In genomic region chr10:54908019-54908418, GRCh38 we compare ENCODE assay signal across 20 cellular contexts.
DNase-seq lines count a peak whose midpoint lies in the region; ATAC-seq and TF ChIP-seq lines count a peak whose summit lies in the region.
"Had no signal": no experiment of that assay in that cellular context is flagged by ENCODE, and none has a peak within 500 bp of the region (broad histone marks: within the 10 kb centered on the region; RNA-seq: fewer than 3 reads in every experiment).

No MANE protein-coding gene starts in this region.

- no peak for TF ChIP-seq CTCF in chondrocyte (IDR thresholded peaks at IDR 0.05)

- H3K36me3 ChIP-seq in naive thymus-derived CD4-positive, alpha-beta T cell (ENCODE audit: control insufficient read depth in 2 of 3, insufficient read depth in 3 of 3, low read length in 3 of 3), result no peaks in the 10 kb centered on the region
- H3K36me3 ChIP-seq in aorta (ENCODE audit: control insufficient read depth in 1 of 2, insufficient read depth in 2 of 2, low read length in 1 of 2), result no peaks in the 10 kb centered on the region
- H3K36me3 ChIP-seq: BLaER1 had no signal

- H3K27me3 ChIP-seq in naive thymus-derived CD4-positive, alpha-beta T cell (ENCODE audit: control insufficient read depth in 2 of 2, insufficient read depth in 2 of 2, low read length in 2 of 2), result no peaks in the 10 kb centered on the region
- H3K27me3 ChIP-seq in aorta (ENCODE audit: control insufficient read depth in 1 of 2, insufficient read depth in 2 of 2, low read length in 1 of 2), result no peaks in the 10 kb centered on the region
- H3K27me3 ChIP-seq: BLaER1 had no signal

- H3K4me1 ChIP-seq in naive thymus-derived CD4-positive, alpha-beta T cell (ENCODE audit: control insufficient read depth in 2 of 2, insufficient read depth in 2 of 2, low read length in 2 of 2), result no peaks in the 10 kb centered on the region
- no peaks in the 10 kb centered on the region for H3K4me1 ChIP-seq in aorta (ENCODE audit: control insufficient read depth in 1 of 2, insufficient read depth in 2 of 2, low read length in 2 of 2)
- H3K4me1 ChIP-seq: BLaER1 had no signal

- peak; percentile 10 for ATAC-seq in naive thymus-derived CD4-positive, alpha-beta T cell
- ATAC-seq in stimulated activated effector memory CD8-positive, alpha-beta T cell treated with anti-CD3 and anti-CD28 coated beads, Interleukin-12 subunit alpha, Interleukin-12 subunit beta, amount 100 ng/mL, for 72 hours, result peak; percentile 36
- ATAC-seq in aorta (ENCODE audit: low FRiP score), result peak; percentile 28
- no peak for ATAC-seq in left colon
- no peak for ATAC-seq in HG03520 (IDR thresholded peaks at IDR 0.05; ENCODE audit: unreplicated experiment)

- H3K36me3 Mint-ChIP-seq in chondrocyte (ENCODE audit: low read depth), result peaks cover 5% of the 10 kb centered on the region
- no peaks in the 10 kb centered on the region for H3K36me3 Mint-ChIP-seq in naive thymus-derived CD4-positive, alpha-beta T cell
- H3K36me3 Mint-ChIP-seq in stimulated activated effector memory CD8-positive, alpha-beta T cell treated with anti-CD3 and anti-CD28 coated beads, Interleukin-12 subunit alpha, Interleukin-12 subunit beta, amount 100 ng/mL, for 72 hours, result no peaks in the 10 kb centered on the region
- H3K36me3 Mint-ChIP-seq: CD14-positive monocyte; CD8-positive, alpha-beta memory T cell had no signal

- intact Hi-C loops in naive thymus-derived CD4-positive, alpha-beta T cell (cut with micrococcal nuclease), result no loop called here
- intact Hi-C loops in aorta (cut with DNase I), result no loop called here
- intact Hi-C loops in left colon (cut with DNase I, micrococcal nuclease), result no loop called here

- 83 to 87% methylated on average over 3 of the region's 3 CpGs for WGBS in aorta, 2 donors

- H3K27ac ChIP-seq in naive thymus-derived CD4-positive, alpha-beta T cell (ENCODE audit: low read depth, low read length), result no peak overlapping the region
- no peak overlapping the region for H3K27ac ChIP-seq in aorta (ENCODE audit: low read depth in 1 of 2, low read length in 2 of 2)
- H3K27ac ChIP-seq: 22Rv1, BLaER1 had no signal

- CTCF ChIA-PET in naive thymus-derived CD4-positive, alpha-beta T cell (lab: Charles Lee), result no interaction called here

- H3K9me3 ChIP-seq in naive thymus-derived CD4-positive, alpha-beta T cell (ENCODE audit: control insufficient read depth in 2 of 3, low read length in 3 of 3), result no peaks in the 10 kb centered on the region
- peaks cover under 1% of the 10 kb centered on the region for H3K9me3 ChIP-seq in aorta (ENCODE audit: control insufficient read depth, low read length)

- no peaks in the 10 kb centered on the region for H3K27me3 Mint-ChIP-seq in chondrocyte (ENCODE audit: low read depth)
- H3K27me3 Mint-ChIP-seq in naive thymus-derived CD4-positive, alpha-beta T cell, result no peaks in the 10 kb centered on the region
- H3K27me3 Mint-ChIP-seq: B cell; CD4-positive, alpha-beta T cell; CD8-positive, alpha-beta memory T cell had no signal

- DNase-seq in chondrocyte (ENCODE audit: low spot score), result peak; percentile 75
- no peak for DNase-seq in naive thymus-derived CD4-positive, alpha-beta T cell
- DNase-seq in stimulated activated effector memory CD8-positive, alpha-beta T cell treated with anti-CD3 and anti-CD28 coated beads, Interleukin-12 subunit alpha, Interleukin-12 subunit beta, amount 100 ng/mL, for 72 hours (ENCODE audit: low spot score in 2 of 2), result no peak
- DNase-seq in aorta, result no peak
- no peak for DNase-seq in left colon
- no peak for DNase-seq in stimulated activated CD4-positive, alpha-beta T cell treated with anti-CD3 and anti-CD28 coated beads, Interleukin-15, amount 100 ng/mL, for 24 hours
- DNase-seq: CD4-positive, alpha-beta T cell; CD8-positive, alpha-beta memory T cell; DMS 273 treated with DMSO at 0.1 percent for 48 hours; DMS79; EL; GF-D8; GOT3; H7; HCEC 1CT had no signal

- POLR2A ChIA-PET in naive thymus-derived CD4-positive, alpha-beta T cell (lab: Charles Lee), result no interaction called here

- H3K4me1 Mint-ChIP-seq in chondrocyte (ENCODE audit: low read depth), result no peaks in the 10 kb centered on the region
- H3K4me1 Mint-ChIP-seq in naive thymus-derived CD4-positive, alpha-beta T cell, result no peaks in the 10 kb centered on the region
- H3K4me1 Mint-ChIP-seq in stimulated activated effector memory CD8-positive, alpha-beta T cell treated with anti-CD3 and anti-CD28 coated beads, Interleukin-12 subunit alpha, Interleukin-12 subunit beta, amount 100 ng/mL, for 72 hours, result no peaks in the 10 kb centered on the region
- H3K4me1 Mint-ChIP-seq: B cell; CD14-positive monocyte; CD8-positive, alpha-beta memory T cell had no signal

- no peak overlapping the region for H3K4me3 Mint-ChIP-seq in chondrocyte (ENCODE audit: unreplicated experiment)
- H3K4me3 Mint-ChIP-seq in naive thymus-derived CD4-positive, alpha-beta T cell, result no peak overlapping the region
- H3K4me3 Mint-ChIP-seq in stimulated activated effector memory CD8-positive, alpha-beta T cell treated with anti-CD3 and anti-CD28 coated beads, Interleukin-12 subunit alpha, Interleukin-12 subunit beta, amount 100 ng/mL, for 72 hours, result no peak overlapping the region
- H3K4me3 Mint-ChIP-seq: B cell; CD14-positive monocyte; CD4-positive, alpha-beta T cell; CD8-positive, alpha-beta memory T cell had no signal

- H3K9me3 Mint-ChIP-seq in chondrocyte (ENCODE audit: low read depth), result peaks cover 8% of the 10 kb centered on the region
- peaks cover 0 to 23% (median 6%) of the 10 kb centered on the region in 11 donors for H3K9me3 Mint-ChIP-seq in naive thymus-derived CD4-positive, alpha-beta T cell
- peaks cover 16% of the 10 kb centered on the region for H3K9me3 Mint-ChIP-seq in stimulated activated effector memory CD8-positive, alpha-beta T cell treated with anti-CD3 and anti-CD28 coated beads, Interleukin-12 subunit alpha, Interleukin-12 subunit beta, amount 100 ng/mL, for 72 hours

- no peak overlapping the region for H3K4me3 ChIP-seq in naive thymus-derived CD4-positive, alpha-beta T cell (ENCODE audit: low read length)
- no peak overlapping the region for H3K4me3 ChIP-seq in aorta (ENCODE audit: low read length in 2 of 2)
- H3K4me3 ChIP-seq: BLaER1 had no signal

- no peak overlapping the region for H3K27ac Mint-ChIP-seq in chondrocyte (ENCODE audit: unreplicated experiment)
- no peak overlapping the region for H3K27ac Mint-ChIP-seq in naive thymus-derived CD4-positive, alpha-beta T cell
- H3K27ac Mint-ChIP-seq in stimulated activated effector memory CD8-positive, alpha-beta T cell treated with anti-CD3 and anti-CD28 coated beads, Interleukin-12 subunit alpha, Interleukin-12 subunit beta, amount 100 ng/mL, for 72 hours, result no peak overlapping the region
- H3K27ac Mint-ChIP-seq: B cell; CD14-positive monocyte; CD4-positive, alpha-beta T cell; CD8-positive, alpha-beta memory T cell had no signal

Comparison
In these comparisons a context has a peak if more than half of its experiments do, and no peak if none do; other contexts are left out.
1. ATAC-seq: peak in naive thymus-derived CD4-positive, alpha-beta T cell (single experiment), stimulated activated effector memory CD8-positive, alpha-beta T cell treated with anti-CD3 and anti-CD28 coated beads, Interleukin-12 subunit alpha, Interleukin-12 subunit beta, amount 100 ng/mL, for 72 hours (single experiment) and aorta (single experiment); none in left colon (single experiment) and HG03520 (single experiment).